In genomic region chr7:159000070-159000469, GRCh38 we compare ENCODE assay signal across 22 cellular contexts.
DNase-seq lines count a peak whose midpoint lies in the region; ATAC-seq, FAIRE-seq and TF ChIP-seq lines count a peak whose summit lies in the region.
"Had no signal": no experiment of that assay in that cellular context is flagged by ENCODE, and none has a peak within 500 bp of the region (broad histone marks: within the 10 kb centered on the region; RNA-seq: fewer than 3 reads in every experiment).

No MANE protein-coding gene starts in this region.

- no peak overlapping the region for H3K4me2 ChIP-seq in neuronal stem cell (ENCODE audit: insufficient read depth, low read length, poor library complexity, severe bottlenecking)
- H3K4me2 ChIP-seq: A549; BLaER1 treated with 17β-estradiol and CSF1 and Interleukin-3, amounts not matched to agents 10 nM and 100 nM had no signal

- no peak overlapping the region for H3K14ac ChIP-seq in neuronal stem cell (ENCODE audit: low read length)

- no peaks in the 10 kb centered on the region for H3K79me1 ChIP-seq in neuronal stem cell (ENCODE audit: low read depth, low read length)

- no peak overlapping the region for H4K91ac ChIP-seq in neuronal stem cell (ENCODE audit: low read depth, low read length, poor library complexity)

- FAIRE-seq in kidney (lab: Jason Lieb, UNC): no peak
- FAIRE-seq: A549, D721Med, G401.6, GM12891, GM19239 had no signal

- no peak overlapping the region for H3K23ac ChIP-seq in neuronal stem cell (ENCODE audit: low read depth, low read length, poor library complexity)

- peaks cover 0 to 2% of the 10 kb centered on the region in 2 donors for H3K4me1 ChIP-seq in kidney (ENCODE audit: control insufficient read depth in 1 of 2, insufficient read depth in 1 of 2, low read depth in 1 of 2, low read length in 2 of 2)
- H3K4me1 ChIP-seq in neuronal stem cell (ENCODE audit: control insufficient read depth in 2 of 2, insufficient read depth in 1 of 2, low read depth in 1 of 2, low read length in 2 of 2): peaks cover 0 to 4% of the 10 kb centered on the region in 2 donors
- H3K4me1 ChIP-seq: A549, Caco-2 had no signal

- no peaks in the 10 kb centered on the region for H3K36me3 ChIP-seq in H7 (replicated peaks; ENCODE audit: control insufficient read depth, insufficient read depth, low read length)
- no peaks in the 10 kb centered on the region for H3K36me3 ChIP-seq in kidney (ENCODE audit: control insufficient read depth in 1 of 2, insufficient read depth in 2 of 2, low read length in 2 of 2)
- no peaks in the 10 kb centered on the region for H3K36me3 ChIP-seq in neuronal stem cell (replicated peaks in 1 of 2; ENCODE audit: control insufficient read depth in 2 of 2, insufficient read depth in 2 of 2, low read length in 2 of 2)
- H3K36me3 ChIP-seq: BLaER1 treated with 17β-estradiol and CSF1 and Interleukin-3, amounts not matched to agents 10 nM and 100 nM had no signal

- no peaks in the 10 kb centered on the region for H3K9me3 ChIP-seq in kidney (ENCODE audit: control insufficient read depth in 1 of 2, low read length in 2 of 2)
- H3K9me3 ChIP-seq in neuronal stem cell (replicated peaks in 1 of 2; ENCODE audit: control insufficient read depth in 2 of 2, insufficient read depth in 1 of 2, low read depth in 1 of 2, low read length in 2 of 2): peaks cover 0 to 10% of the 10 kb centered on the region in 2 donors
- H3K9me3 ChIP-seq: A549, Caco-2 had no signal

- no peak overlapping the region for H2BK12ac ChIP-seq in neuronal stem cell (ENCODE audit: low read length)

- no peak overlapping the region for H3K4ac ChIP-seq in neuronal stem cell (ENCODE audit: low read length)

- DNase-seq in DMS 273 (lab: John Stamatoyannopoulos, UW; ENCODE audit: unreplicated experiment): peak; percentile 63
- DNase-seq in DMS 273 treated with DMSO at 0.1 percent for 48 hours (lab: John Stamatoyannopoulos, UW): no peak
- DNase-seq in H7: peak; percentile 19
- DNase-seq in kidney: peak; percentile 36
- DNase-seq in neuronal stem cell (ENCODE audit: low spot score): no peak
- no peak for DNase-seq in HuH-7.5 (ENCODE audit: low spot score)
- DNase-seq: AML-193; Caco-2; Calu3; CD4-positive, alpha-beta T cell; CD8-positive, alpha-beta T cell; DMS79 treated with DMSO at 0.1 percent for 48 hours; GF-D8 had no signal

- no peak overlapping the region for H3K18ac ChIP-seq in neuronal stem cell (ENCODE audit: low read length)

- H2BK5ac ChIP-seq in neuronal stem cell (ENCODE audit: low read length): no peak overlapping the region

- intact Hi-C loops in kidney (cut with DNase I): no loop called here

- no peak for TF ChIP-seq CTCF in kidney (IDR thresholded peaks at IDR 0.05; ENCODE audit: borderline replicate concordance, extremely low read depth, insufficient read depth)

- peaks cover 24% of the 10 kb centered on the region for H3K27me3 ChIP-seq in H7 (ENCODE audit: control insufficient read depth, insufficient read depth, low read length)
- peaks cover 0 to 14% (median 4%) of the 10 kb centered on the region in 3 experiments for H3K27me3 ChIP-seq in neuronal stem cell (ENCODE audit: control insufficient read depth in 3 of 3, insufficient read depth in 3 of 3, low read depth in 1 of 3, low read length in 3 of 3)
- H3K27me3 ChIP-seq: BLaER1 treated with 17β-estradiol and CSF1 and Interleukin-3, amounts not matched to agents 10 nM and 100 nM had no signal

- H2BK15ac ChIP-seq in neuronal stem cell (ENCODE audit: low read length): no peak overlapping the region

- no peak overlapping the region for H3K27ac ChIP-seq in kidney (ENCODE audit: low read depth in 2 of 2, low read length in 2 of 2)
- no peak overlapping the region for H3K27ac ChIP-seq in neuronal stem cell (replicated peaks; ENCODE audit: low read length)
- H3K27ac ChIP-seq: 22Rv1; A549; BLaER1 treated with 17β-estradiol and CSF1 and Interleukin-3, amounts not matched to agents 10 nM and 100 nM; C4-2B had no signal

- H3K4me3 ChIP-seq in H7 (ENCODE audit: insufficient read depth, low read depth, low read length) (no peak overlapping the region), kidney (ENCODE audit: low read length in 2 of 2) (no peak overlapping the region), neuronal stem cell (ENCODE audit: low read length in 2 of 2) (no peak overlapping the region)
- H3K4me3 ChIP-seq: A549; BLaER1 treated with 17β-estradiol and CSF1 and Interleukin-3, amounts not matched to agents 10 nM and 100 nM had no signal

- H2BK120ac ChIP-seq in neuronal stem cell (ENCODE audit: low read depth, low read length): no peak overlapping the region

- no peak overlapping the region for H2AFZ ChIP-seq in neuronal stem cell (ENCODE audit: low read length)

- no peak for ATAC-seq in GM19395 (IDR thresholded peaks at IDR 0.05; ENCODE audit: unreplicated experiment)
- ATAC-seq: A549; CD8-positive, alpha-beta T cell had no signal

- H4K8ac ChIP-seq in neuronal stem cell (ENCODE audit: low read depth, low read length): no peak overlapping the region

- H2AK5ac ChIP-seq in neuronal stem cell (ENCODE audit: low read depth, low read length): peak overlapping the region; percentile 2

- WGBS in neuronal stem cell (ENCODE audit: extremely low coverage in 2 of 2, insufficient read length in 2 of 2, insufficient replicate concordance in 1 of 2), 2 donors: no CpG with 5 or more reads among the region's 13 CpGs

- H3K9ac ChIP-seq in kidney (ENCODE audit: low read length in 2 of 2) (no peak overlapping the region), neuronal stem cell (ENCODE audit: low read depth, low read length, poor library complexity) (no peak overlapping the region)
- H3K9ac ChIP-seq: BLaER1 treated with 17β-estradiol and CSF1 and Interleukin-3, amounts not matched to agents 10 nM and 100 nM had no signal

Comparison
In these comparisons a context has a peak if more than half of its experiments do, and no peak if none do; other contexts are left out.
1. DNase-seq: peak in DMS 273 (single experiment), H7 (single experiment) and kidney (single experiment); none in DMS 273 treated with DMSO at 0.1 percent for 48 hours (single experiment), neuronal stem cell (single experiment) and HuH-7.5 (single experiment).